Comparison of ENCODE assay signal across 21 cellular contexts in the genomic region with DNA sequence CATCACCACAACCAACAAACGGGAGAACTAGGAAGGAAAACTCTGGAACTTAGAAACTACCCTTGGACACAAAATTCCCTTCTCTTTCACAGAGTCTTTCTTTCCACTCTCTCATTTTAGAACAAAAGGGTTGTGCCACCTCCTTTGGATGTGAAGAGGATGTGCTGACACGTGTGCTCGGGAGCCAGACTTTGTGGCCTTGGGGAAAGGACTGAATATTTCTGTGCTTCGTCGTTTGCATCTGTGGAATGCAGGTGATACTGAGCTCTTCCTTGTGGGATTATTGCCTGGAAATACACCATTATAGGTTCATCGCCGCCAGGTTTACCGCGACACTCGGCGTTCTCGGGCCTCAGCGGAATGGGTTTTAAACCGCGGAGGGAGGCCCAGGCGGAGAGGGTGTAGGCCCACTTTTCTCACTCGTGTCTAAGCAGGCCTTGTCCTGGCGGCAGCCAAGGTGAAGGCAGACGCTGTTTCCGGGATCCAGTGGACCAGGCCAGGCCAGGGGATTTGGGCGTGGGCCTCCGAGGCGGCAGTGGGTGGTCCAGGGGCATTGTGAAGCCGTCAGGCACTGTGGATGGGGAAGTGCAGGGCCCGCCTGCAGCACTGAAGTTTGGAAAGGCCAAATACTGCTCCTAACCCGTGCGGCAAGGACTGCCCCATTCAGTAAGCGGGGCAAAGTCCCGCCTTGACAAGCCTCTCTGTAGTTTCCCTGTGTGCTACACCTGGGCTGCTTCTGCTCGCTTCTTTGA. TPM values are rescaled to one million over a fixed set of nuclear protein-coding genes. Genes with fewer than 3 reads are reported as not detected.
DNase-seq lines count a peak whose midpoint lies in the region; ATAC-seq, FAIRE-seq and TF ChIP-seq lines count a peak whose summit lies in the region.
"Had no signal": no experiment of that assay in that cellular context is flagged by ENCODE, and none has a peak within 500 bp of the region (broad histone marks: within the 10 kb centered on the region; RNA-seq: fewer than 3 reads in every experiment).

No MANE protein-coding gene starts in this region.

- intact Hi-C loops in sigmoid colon (cut with DNase I): loop anchor here (5.0 kb wide), 3 partner anchors 298 to 538 kb away; no protein-coding TSS in a partner anchor

- no peak overlapping the region for H3K4me2 ChIP-seq in osteoblast (ENCODE audit: insufficient read depth, low read length)

- H3K79me2 ChIP-seq in osteoblast (ENCODE audit: insufficient read depth, low read length): no peaks in the 10 kb centered on the region

- H3K27me3 Mint-ChIP-seq in IgD-negative memory B cell: peaks cover 48% of the 10 kb centered on the region

- peak overlapping the region in 2 of 3 donors; percentile 43 to 62 for H3K27ac Mint-ChIP-seq in IgD-negative memory B cell
- H3K27ac Mint-ChIP-seq: activated T-helper 2 cell treated with anti-CD3 and anti-CD28 coated beads, Interferon-gamma antibody, Interleukin-2, Interleukin-4, amounts not matched to agents 10 μg/mL and 5 μg/mL and 100 μg/mL, durations not matched to agents 14 hours and 24 hours and 36 hours; dendritic cell treated with granulocyte-macrophage colony-stimulating factor and Interleukin-4, amounts not matched to agents 40 ng/mL and 50 ng/mL, for 4 days had no signal

- H3K27me3 ChIP-seq in iPS-20b (ENCODE audit: insufficient read depth, low read length) (peaks cover 55% of the 10 kb centered on the region), osteoblast (ENCODE audit: insufficient read depth, low read length) (no peaks in the 10 kb centered on the region), sigmoid colon (peaks cover 31 to 74% (median 48%) of the 10 kb centered on the region in 3 donors)

- peak overlapping the region; percentile 16; the same call in 1 of the 2 replicates for H3K4me3 ChIP-seq in iPS-20b (ENCODE audit: low read length)
- no peak overlapping the region for H3K4me3 ChIP-seq in osteoblast (ENCODE audit: insufficient read depth, low read length)
- H3K4me3 ChIP-seq in sigmoid colon: no peak overlapping the region
- H3K4me3 ChIP-seq: ovary, transverse colon had no signal

- DNase-seq in GM12891 (ENCODE audit: insufficient read length, low spot score): peak; percentile 11
- peak; percentile 10 for DNase-seq in osteoblast (ENCODE audit: insufficient read length, low spot score, missing footprints)
- no peak for DNase-seq in stimulated activated naive CD4-positive, alpha-beta T cell treated with Interleukin-2 at 50 U/mL for 16 hours (lab: John Stamatoyannopoulos, UW)
- no peak for DNase-seq in sigmoid colon
- DNase-seq: CD8-positive, alpha-beta memory T cell; foreskin fibroblast; hippocampal formation; NCI-H187 treated with DMSO at 0.1 percent for 48 hours; NCI-H510A; stimulated activated CD4-positive, alpha-beta T cell treated with anti-CD3 and anti-CD28 coated beads, Interleukin-2, amount 100 ng/mL, for 24 hours; stimulated activated naive CD8-positive, alpha-beta T cell treated with anti-CD3 and anti-CD28 coated beads, Interleukin-15, amount 100 ng/mL, for 72 hours; T1000; transverse colon had no signal

- no peaks in the 10 kb centered on the region for H3K9me3 ChIP-seq in iPS-20b (ENCODE audit: insufficient read depth, low read depth, low read length)
- no peaks in the 10 kb centered on the region for H3K9me3 ChIP-seq in osteoblast (ENCODE audit: low read depth, low read length)
- no peaks in the 10 kb centered on the region for H3K9me3 ChIP-seq in sigmoid colon
- H3K9me3 ChIP-seq: ovary, transverse colon had no signal

- H3K4me1 ChIP-seq in iPS-20b (ENCODE audit: insufficient read depth, low read length) (no peaks in the 10 kb centered on the region), osteoblast (ENCODE audit: insufficient read depth, low read length) (peaks cover 10% of the 10 kb centered on the region), sigmoid colon (peaks cover 0 to 23% (median 19%) of the 10 kb centered on the region in 4 donors)

- peaks cover 3 to 11% (median 6%) of the 10 kb centered on the region in 3 donors for H3K4me1 Mint-ChIP-seq in IgD-negative memory B cell

- no peak for ATAC-seq in HG03457 (IDR thresholded peaks at IDR 0.05; ENCODE audit: unreplicated experiment)
- no peak for ATAC-seq in HG03039 (IDR thresholded peaks at IDR 0.05; ENCODE audit: unreplicated experiment)
- ATAC-seq: stimulated activated naive CD8-positive, alpha-beta T cell treated with anti-CD3 and anti-CD28 coated beads, Interleukin-15, amount 100 ng/mL, for 72 hours had no signal

- no peak overlapping the region for H3K9ac ChIP-seq in iPS-20b (ENCODE audit: low read depth, low read length)

- no peaks in the 10 kb centered on the region for H3K36me3 ChIP-seq in iPS-20b (ENCODE audit: insufficient read depth, low read depth, low read length)
- no peaks in the 10 kb centered on the region for H3K36me3 ChIP-seq in osteoblast (ENCODE audit: insufficient read depth, low read length)
- no peaks in the 10 kb centered on the region for H3K36me3 ChIP-seq in sigmoid colon
- H3K36me3 ChIP-seq: ovary, transverse colon had no signal

- WGBS in sigmoid colon, 2 donors: 54 to 63% methylated on average over 30 of the region's 30 CpGs

- H2AFZ ChIP-seq in osteoblast (ENCODE audit: low read length): no peak overlapping the region

- TF ChIP-seq POLR2A in GM12891 (IDR thresholded peaks at IDR 0.05; ENCODE audit: low read depth, low read length) (no peak), sigmoid colon (IDR thresholded peaks at IDR 0.05) (no peak)

- FAIRE-seq in GM12891 (lab: Jason Lieb, UNC): no peak
- FAIRE-seq: bronchial epithelial cell had no signal

- H4K20me1 ChIP-seq in osteoblast (ENCODE audit: insufficient read depth, low read length): no peaks in the 10 kb centered on the region

- H3K4me3 Mint-ChIP-seq in IgD-negative memory B cell: no peak overlapping the region
- H3K4me3 Mint-ChIP-seq: CD8-positive, alpha-beta memory T cell; dendritic cell treated with granulocyte-macrophage colony-stimulating factor and Interleukin-4, amounts not matched to agents 40 ng/mL and 50 ng/mL, for 4 days; stimulated activated naive CD8-positive, alpha-beta T cell treated with anti-CD3 and anti-CD28 coated beads, Interleukin-15, amount 100 ng/mL, for 72 hours had no signal

- peaks cover 0 to 4% (median 0%) of the 10 kb centered on the region in 3 donors for H3K9me3 Mint-ChIP-seq in IgD-negative memory B cell
- H3K9me3 Mint-ChIP-seq: activated T-helper 2 cell treated with anti-CD3 and anti-CD28 coated beads, Interferon-gamma antibody, Interleukin-2, Interleukin-4, amounts not matched to agents 10 μg/mL and 5 μg/mL and 100 μg/mL, durations not matched to agents 14 hours and 24 hours and 36 hours; dendritic cell treated with granulocyte-macrophage colony-stimulating factor and Interleukin-4, amounts not matched to agents 40 ng/mL and 50 ng/mL, for 4 days; stimulated activated naive CD8-positive, alpha-beta T cell treated with anti-CD3 and anti-CD28 coated beads, Interleukin-15, amount 100 ng/mL, for 72 hours had no signal

- H3K36me3 Mint-ChIP-seq in IgD-negative memory B cell: peaks cover 1% of the 10 kb centered on the region
- H3K36me3 Mint-ChIP-seq: CD8-positive, alpha-beta memory T cell had no signal

- no peak for TF ChIP-seq CTCF in osteoblast (IDR thresholded peaks at IDR 0.05; ENCODE audit: extremely low read depth, low read depth, low read length)
- no peak for TF ChIP-seq CTCF in sigmoid colon (IDR thresholded peaks at IDR 0.05)

- H3K27ac ChIP-seq in iPS-20b (ENCODE audit: low read length) (no peak overlapping the region), osteoblast (ENCODE audit: low read depth, low read length) (no peak overlapping the region), sigmoid colon (no peak overlapping the region)
- H3K27ac ChIP-seq: ovary, transverse colon had no signal

- no peak for TF ChIP-seq EP300 in sigmoid colon (IDR thresholded peaks at IDR 0.05)

TF ChIP-seq in GM12891, 5 proteins besides CTCF, POLR2A, EP300 and RAD21:
- no peak for TF ChIP-seq POLR2AphosphoS5 (IDR thresholded peaks at IDR 0.05; ENCODE audit: low read depth, low read length)
- TF ChIP-seq PAX5 (IDR thresholded peaks at IDR 0.05; ENCODE audit: insufficient read depth, low read length, severe bottlenecking): no peak
- TF ChIP-seq TAF1 (IDR thresholded peaks at IDR 0.05; ENCODE audit: low read depth, low read length): no peak
- no peak for TF ChIP-seq SPI1 (IDR thresholded peaks at IDR 0.05; ENCODE audit: low read depth, low read length)
- TF ChIP-seq POU2F2 (IDR thresholded peaks at IDR 0.05; ENCODE audit: low read depth, low read length): no peak

RNA-seq across cellular contexts. Expression of gene DLX2, which starts 7.1 kb away (rescaled TPM):
- polyA plus RNA-seq in GM12891 (2012; ENCODE audit: low read depth, missing spikeins): 0.17 TPM
- polyA plus RNA-seq in IgD-negative memory B cell (not detected), sigmoid colon (under 1 TPM in 1 of 3 donors, not detected in 2; 0.04 TPM)
- total RNA-seq in osteoblast (0.36 and 0.59 TPM in 2 replicates), sigmoid colon (under 1 TPM in 2 of 4 donors, not detected in 2; under 0.01 to 0.14 TPM)
- total RNA-seq: bronchial epithelial cell had no signal
- polyA plus RNA-seq: CD8-positive, alpha-beta memory T cell; ovary had no signal

RNA-seq across cellular contexts. Expression of gene DLX1, which starts 24.5 kb away (rescaled TPM):
- polyA plus RNA-seq in GM12891 (2012; ENCODE audit: low read depth, missing spikeins): 0.18 TPM
- polyA plus RNA-seq in IgD-negative memory B cell (not detected), sigmoid colon (under 1 TPM in 1 of 3 donors, not detected in 2; 0.22 TPM)
- total RNA-seq in osteoblast (1.8 and 2.4 TPM in 2 replicates), sigmoid colon (1 to 10 TPM in 1 of 4 donors, under 1 TPM in 3; 0.27 to 1.1 (median 0.52) TPM)
- total RNA-seq: bronchial epithelial cell; CD8-positive, alpha-beta memory T cell; transverse colon had no signal
- polyA plus RNA-seq: CD8-positive, alpha-beta memory T cell had no signal

Comparison
In these comparisons a context has a peak if more than half of its experiments do, and no peak if none do; other contexts are left out.
1. DNase-seq: peak in GM12891 (single experiment) and osteoblast (single experiment); none in stimulated activated naive CD4-positive, alpha-beta T cell treated with Interleukin-2 at 50 U/mL for 16 hours (single experiment) and sigmoid colon (single experiment).